ENCODE assay signal across 8 cellular contexts in genomic region chr19:32041681-32042292, GRCh38.
DNase-seq lines count a peak whose midpoint lies in the region; ATAC-seq and TF ChIP-seq lines count a peak whose summit lies in the region.

No MANE protein-coding gene starts in this region.

- CTCF ChIA-PET in Panc1 (lab: Charles Lee), result no interaction called here

- peak overlapping the region; percentile 60 to 91 (median 90) for H3K27ac Mint-ChIP-seq in nephron

- H3K36me3 ChIP-seq in Panc1 (ENCODE audit: control insufficient read depth, insufficient read depth, low read length) (no peaks in the 10 kb centered on the region), esophagus squamous epithelium (no peaks in the 10 kb centered on the region)

- WGBS in esophagus squamous epithelium, 2 donors, result 6 to 7% methylated on average over 23 of the region's 23 CpGs

- POLR2A ChIA-PET in Panc1 (lab: Charles Lee), result no interaction called here

- intact Hi-C loops in Panc1 (cut with micrococcal nuclease; ENCODE audit: unreplicated experiment), result no loop called here
- intact Hi-C loops in esophagus squamous epithelium (cut with DNase I), result no loop called here

- in situ Hi-C loops in Panc1 (cut with HindIII; ENCODE audit: low pct_unique_long_range_greater_than_20kb, low sequenced_read_pairs), result no loop called here

- H3K27me3 ChIP-seq in Panc1 (ENCODE audit: control insufficient read depth, insufficient read depth, low read length) (peaks cover 63% of the 10 kb centered on the region), esophagus squamous epithelium (peaks cover 0 to 57% (median 0%) of the 10 kb centered on the region in 4 donors)

- H3K27ac ChIP-seq in Panc1 (ENCODE audit: low read length) (no peak overlapping the region), esophagus squamous epithelium (no peak overlapping the region)

- no peaks in the 10 kb centered on the region for H3K36me3 Mint-ChIP-seq in nephron (ENCODE audit: low read depth)

- DNase-seq in DMS53 (lab: John Stamatoyannopoulos, UW) (peak; percentile 9), DMS53 treated with DMSO at 0.1 percent for 48 hours (lab: John Stamatoyannopoulos, UW; ENCODE audit: unreplicated experiment) (no peak), Panc1 (ENCODE audit: low read depth, low spot score) (no peak), esophagus squamous epithelium (lab: John Stamatoyannopoulos, UW) (no peak), GDM1 (lab: John Stamatoyannopoulos, UW) (no peak), epidermal melanocyte (ENCODE audit: insufficient read length, low spot score) (no peak)

- TF ChIP-seq POLR2A in esophagus squamous epithelium (IDR thresholded peaks at IDR 0.05), result no peak

- no TSS peak for BruUV-seq in Panc1 (replicated peaks; lab: Mats Ljungman, UMichigan)

- H3K4me1 Mint-ChIP-seq in nephron, result peaks cover 48% of the 10 kb centered on the region

- TF ChIP-seq CTCF in Panc1 (IDR thresholded peaks at IDR 0.05) (peak; percentile 87), esophagus squamous epithelium (IDR thresholded peaks at IDR 0.05) (peak in 5 of 6 experiments; percentile 21 to 58 (median 35)), nephron (IDR thresholded peaks at IDR 0.05; ENCODE audit: unreplicated experiment in 3 of 3) (peak; percentile 93 to 95 (median 95))

- H3K9me3 Mint-ChIP-seq in nephron, result no peaks in the 10 kb centered on the region

- H3K4me1 ChIP-seq in Panc1 (ENCODE audit: control insufficient read depth, insufficient read depth, low read length), result no peaks in the 10 kb centered on the region
- H3K4me1 ChIP-seq in esophagus squamous epithelium, result peaks cover 0 to 17% (median 0%) of the 10 kb centered on the region in 3 donors

- ATAC-seq in Panc1 (no peak), HG03571 (IDR thresholded peaks at IDR 0.05; ENCODE audit: unreplicated experiment) (no peak)

- H3K4me3 Mint-ChIP-seq in nephron, result peak overlapping the region; percentile 84 to 87 (median 86)

- H3K27me3 Mint-ChIP-seq in nephron (ENCODE audit: low read depth), result peaks cover 26% of the 10 kb centered on the region

- H3K4me3 ChIP-seq in Panc1 (ENCODE audit: low read depth in 2 of 2, low read length in 2 of 2) (no peak overlapping the region), esophagus squamous epithelium (peak overlapping the region in 3 of 4 donors; percentile 2 to 51 (median 24))

- H3K9me3 ChIP-seq in Panc1 (ENCODE audit: control insufficient read depth, insufficient read depth, low read depth, low read length), result no peaks in the 10 kb centered on the region
- H3K9me3 ChIP-seq in esophagus squamous epithelium, result no peaks in the 10 kb centered on the region

Comparison
In these comparisons a context has a peak if more than half of its experiments do, and no peak if none do; other contexts are left out.
1. H3K4me3 ChIP-seq: peak in esophagus squamous epithelium (3 of 4); none in Panc1 (0 of 2).
2. CTCF ChIP-seq: peak in every context shown above with its lines; median percentile 95 in nephron; 87 in Panc1; 35 in esophagus squamous epithelium.